ENCODE assay signal across 1 cellular context in genomic region chr7:116223598-116223997, GRCh38.
TF ChIP-seq lines count a peak whose summit lies in the region.

No MANE protein-coding gene starts in this region.

TF ChIP-seq in A549, 52 proteins besides CTCF, POLR2A, EP300 and RAD21 (continued from another document):
- TF ChIP-seq, protein P1, sequence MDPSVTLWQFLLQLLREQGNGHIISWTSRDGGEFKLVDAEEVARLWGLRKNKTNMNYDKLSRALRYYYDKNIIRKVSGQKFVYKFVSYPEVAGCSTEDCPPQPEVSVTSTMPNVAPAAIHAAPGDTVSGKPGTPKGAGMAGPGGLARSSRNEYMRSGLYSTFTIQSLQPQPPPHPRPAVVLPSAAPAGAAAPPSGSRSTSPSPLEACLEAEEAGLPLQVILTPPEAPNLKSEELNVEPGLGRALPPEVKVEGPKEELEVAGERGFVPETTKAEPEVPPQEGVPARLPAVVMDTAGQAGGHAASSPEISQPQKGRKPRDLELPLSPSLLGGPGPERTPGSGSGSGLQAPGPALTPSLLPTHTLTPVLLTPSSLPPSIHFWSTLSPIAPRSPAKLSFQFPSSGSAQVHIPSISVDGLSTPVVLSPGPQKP (IDR thresholded peaks at IDR 0.05; ENCODE audit: low read depth, low read length), result no peak
- no peak for TF ChIP-seq ZC3H11A (IDR thresholded peaks at IDR 0.05)
- TF ChIP-seq MYC (IDR thresholded peaks at IDR 0.05; ENCODE audit: borderline replicate concordance, low read length), result no peak
- TF ChIP-seq, protein P2, sequence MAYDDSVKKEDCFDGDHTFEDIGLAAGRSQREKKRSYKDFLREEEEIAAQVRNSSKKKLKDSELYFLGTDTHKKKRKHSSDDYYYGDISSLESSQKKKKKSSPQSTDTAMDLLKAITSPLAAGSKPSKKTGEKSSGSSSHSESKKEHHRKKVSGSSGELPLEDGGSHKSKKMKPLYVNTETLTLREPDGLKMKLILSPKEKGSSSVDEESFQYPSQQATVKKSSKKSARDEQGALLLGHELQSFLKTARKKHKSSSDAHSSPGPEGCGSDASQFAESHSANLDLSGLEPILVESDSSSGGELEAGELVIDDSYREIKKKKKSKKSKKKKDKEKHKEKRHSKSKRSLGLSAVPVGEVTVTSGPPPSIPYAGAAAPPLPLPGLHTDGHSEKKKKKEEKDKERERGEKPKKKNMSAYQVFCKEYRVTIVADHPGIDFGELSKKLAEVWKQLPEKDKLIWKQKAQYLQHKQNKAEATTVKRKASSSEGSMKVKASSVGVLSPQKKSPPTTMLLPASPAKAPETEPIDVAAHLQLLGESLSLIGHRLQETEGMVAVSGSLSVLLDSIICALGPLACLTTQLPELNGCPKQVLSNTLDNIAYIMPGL (CRISPR knock-in tag; IDR thresholded peaks at IDR 0.05; ENCODE audit: borderline replicate concordance), result no peak
- TF ChIP-seq CHD4 (IDR thresholded peaks at IDR 0.05; ENCODE audit: borderline replicate concordance), result no peak
- TF ChIP-seq KDM5A (IDR thresholded peaks at IDR 0.05), result no peak
